Comparison of ENCODE assay signal across 12 cellular contexts in the genomic region with DNA sequence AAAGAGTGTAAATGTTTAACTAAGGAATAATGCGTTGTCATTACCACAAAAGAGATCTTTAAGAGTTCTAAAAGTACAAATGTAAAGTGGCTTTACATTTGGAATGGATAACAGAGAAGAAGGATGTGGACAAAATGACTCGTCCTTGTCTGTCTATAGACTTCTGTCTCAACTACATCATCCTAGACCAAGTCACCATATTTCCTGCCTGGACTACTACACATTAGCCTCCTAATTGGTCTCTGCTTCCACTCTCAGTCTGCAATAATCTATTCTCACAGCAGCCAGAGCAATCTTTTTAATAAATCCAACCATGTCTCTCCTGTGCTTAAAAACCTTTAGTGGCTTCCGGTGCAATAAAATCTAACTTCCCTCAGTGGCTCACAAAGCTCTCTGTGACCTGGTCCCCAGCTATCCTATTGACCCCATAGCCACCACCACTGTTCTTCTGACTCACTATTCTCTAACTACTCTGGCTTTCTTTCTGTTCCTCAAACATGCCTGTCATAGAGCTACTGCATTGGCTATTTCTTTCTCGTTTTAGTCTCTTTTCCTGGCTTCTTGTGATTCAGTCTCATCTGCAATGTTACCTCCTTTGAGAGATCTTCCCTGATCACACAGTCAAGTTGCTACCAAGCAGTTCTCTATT.
DNase-seq lines count a peak whose midpoint lies in the region; ATAC-seq, FAIRE-seq and TF ChIP-seq lines count a peak whose summit lies in the region.
"Had no signal": no experiment of that assay in that cellular context is flagged by ENCODE, and none has a peak within 500 bp of the region (broad histone marks: within the 10 kb centered on the region; RNA-seq: fewer than 3 reads in every experiment).

No MANE protein-coding gene starts in this region.

- CTCF ChIA-PET in HepG2 (lab: Yijun Ruan, JAX; ENCODE audit: low intra/inter-chr PET ratio, low total read pairs): no interaction called here

- intact Hi-C loops in HepG2 (cut with micrococcal nuclease; ENCODE audit: unreplicated experiment) (no loop called here), right lobe of liver (cut with DNase I) (no loop called here), pancreas (cut with DNase I) (no loop called here), breast epithelium (cut with DNase I; ENCODE audit: low total_unique reads) (no loop called here)

- in situ Hi-C loops in HepG2 (cut with HindIII; ENCODE audit: extremely low pct_ligation_motif_present, low pct_unique_long_range_greater_than_20kb): no loop called here

- FAIRE-seq in HepG2 (lab: Jason Lieb, UNC) (no peak), pancreas (lab: Jason Lieb, UNC) (no peak)

- H3K79me2 ChIP-seq in HepG2 (ENCODE audit: insufficient read depth, low read length): no peaks in the 10 kb centered on the region

- peaks cover 3 to 14% of the 10 kb centered on the region in 2 experiments; a peak in 4 of 5 replicates for H3K36me3 ChIP-seq in HepG2 (replicated peaks in 1 of 2; ENCODE audit: control insufficient read depth in 1 of 2, insufficient read depth in 2 of 2, low read length in 2 of 2)
- peaks cover 0 to 12% (median 1%) of the 10 kb centered on the region in 4 donors for H3K36me3 ChIP-seq in right lobe of liver
- no peaks in the 10 kb centered on the region for H3K36me3 ChIP-seq in pancreas
- H3K36me3 ChIP-seq in breast epithelium: no peaks in the 10 kb centered on the region
- H3K36me3 ChIP-seq: thyroid gland had no signal

- H3K4me3 ChIP-seq in HepG2 (replicated peaks in 1 of 3; ENCODE audit: insufficient read depth in 1 of 3, low read depth in 2 of 3, low read length in 3 of 3): no peak overlapping the region
- no peak overlapping the region for H3K4me3 ChIP-seq in right lobe of liver
- no peak overlapping the region for H3K4me3 ChIP-seq in pancreas
- no peak overlapping the region for H3K4me3 ChIP-seq in breast epithelium
- H3K4me3 ChIP-seq: thyroid gland had no signal

- no peak for TF ChIP-seq RAD21 in HepG2 (CRISPR knock-in tag; IDR thresholded peaks at IDR 0.05)

- no peak for TF ChIP-seq POLR2A in HepG2 (IDR thresholded peaks at IDR 0.05; ENCODE audit: insufficient read depth in 1 of 2, low read depth in 2 of 2, low read length in 2 of 2)
- TF ChIP-seq POLR2A in right lobe of liver (IDR thresholded peaks at IDR 0.05): no peak
- TF ChIP-seq POLR2A in breast epithelium (IDR thresholded peaks at IDR 0.05): no peak

- no peaks in the 10 kb centered on the region for H3K9me3 ChIP-seq in HepG2 (ENCODE audit: low read length)
- no peaks in the 10 kb centered on the region for H3K9me3 ChIP-seq in right lobe of liver
- no peaks in the 10 kb centered on the region for H3K9me3 ChIP-seq in pancreas
- no peaks in the 10 kb centered on the region for H3K9me3 ChIP-seq in breast epithelium
- H3K9me3 ChIP-seq: thyroid gland had no signal

- H2AFZ ChIP-seq in HepG2 (ENCODE audit: low read length): no peak overlapping the region

- TF ChIP-seq EP300 in HepG2 (IDR thresholded peaks at IDR 0.05; ENCODE audit: low read depth in 2 of 2, low read length in 2 of 2) (no peak), HepG2 (CRISPR knock-in tag; IDR thresholded peaks at IDR 0.05; ENCODE audit: borderline replicate concordance) (no peak)

- no peaks in the 10 kb centered on the region for H4K20me1 ChIP-seq in HepG2 (ENCODE audit: insufficient read depth, low read length)

- POLR2A ChIA-PET in HepG2 (lab: Yijun Ruan, JAX): no interaction called here

- no peak overlapping the region for H3K9ac ChIP-seq in HepG2 (ENCODE audit: insufficient read depth, low read depth, low read length)

- H3K4me1 ChIP-seq in HepG2 (ENCODE audit: insufficient read depth, low read length) (no peaks in the 10 kb centered on the region), right lobe of liver (no peaks in the 10 kb centered on the region), pancreas (no peaks in the 10 kb centered on the region), breast epithelium (no peaks in the 10 kb centered on the region)
- H3K4me1 ChIP-seq: thyroid gland had no signal

- 94% methylated on average over 4 of the region's 4 CpGs for WGBS in HepG2 (ENCODE audit: low lambda C conversion rate)
- 84% methylated on average over 4 of the region's 4 CpGs for WGBS in right lobe of liver (ENCODE audit: insufficient coverage, low coverage, low lambda C conversion rate, missing lambda C conversion rate)
- WGBS in pancreas, 2 donors: 73 to 84% methylated on average over 4 of the region's 4 CpGs

- H3K4me2 ChIP-seq in HepG2 (ENCODE audit: low read depth, low read length): no peak overlapping the region

- BruUV-seq in HepG2 (replicated peaks; lab: Mats Ljungman, UMichigan): no TSS peak

- H3K27ac ChIP-seq in HepG2 (ENCODE audit: extremely low read length, insufficient read depth, low read length) (no peak overlapping the region), right lobe of liver (no peak overlapping the region), pancreas (no peak overlapping the region), breast epithelium (no peak overlapping the region)
- H3K27ac ChIP-seq: thyroid gland had no signal

- TF ChIP-seq CTCF in HepG2 (CRISPR knock-in tag; IDR thresholded peaks at IDR 0.05) (no peak), right lobe of liver (IDR thresholded peaks at IDR 0.05) (no peak), pancreas (IDR thresholded peaks at IDR 0.05) (no peak), breast epithelium (IDR thresholded peaks at IDR 0.05) (no peak)

- DNase-seq in HepG2 (ENCODE audit: low spot score) (peak; percentile 11), right lobe of liver (no peak), pancreas (no peak), SHP77 (lab: John Stamatoyannopoulos, UW) (no peak), breast epithelium (ENCODE audit: low spot score in 2 of 2) (no peak)
- DNase-seq in stimulated activated CD8-positive, alpha-beta memory T cell treated with anti-CD3 and anti-CD28 coated beads, Interleukin-4, amount 100 ng/mL, for 48 hours: no peak
- DNase-seq: NCI-H1417 treated with DMSO at 0.1 percent for 48 hours, thyroid gland had no signal

- no peaks in the 10 kb centered on the region for H3K27me3 ChIP-seq in HepG2 (ENCODE audit: control insufficient read depth in 1 of 2, insufficient read depth in 2 of 2, low read length in 2 of 2)
- H3K27me3 ChIP-seq in right lobe of liver: no peaks in the 10 kb centered on the region
- no peaks in the 10 kb centered on the region for H3K27me3 ChIP-seq in pancreas
- H3K27me3 ChIP-seq in breast epithelium: no peaks in the 10 kb centered on the region
- H3K27me3 ChIP-seq: thyroid gland had no signal

- ATAC-seq in HepG2: no peak
- ATAC-seq in right lobe of liver: no peak
- ATAC-seq in HG02642 (IDR thresholded peaks at IDR 0.05; ENCODE audit: poor library complexity, unreplicated experiment): peak; percentile 88
- peak; percentile 63 for ATAC-seq in HG03457 (IDR thresholded peaks at IDR 0.05; ENCODE audit: unreplicated experiment)
- no peak for ATAC-seq in pancreas
- ATAC-seq: activated T-helper 17 cell treated with anti-CD3 and anti-CD28 coated beads, Interleukin-2, amount 50 U/mL, for 72 hours; left lobe of liver had no signal

TF ChIP-seq in HepG2, 621 proteins besides CTCF, POLR2A, EP300 and RAD21:
- no peak for TF ChIP-seq KDM3A (CRISPR knock-in tag; IDR thresholded peaks at IDR 0.05; ENCODE audit: low read depth)
- no peak for TF ChIP-seq DR1 (CRISPR knock-in tag; IDR thresholded peaks at IDR 0.05)
- no peak for TF ChIP-seq ZNF138 (CRISPR knock-in tag; IDR thresholded peaks at IDR 0.05; ENCODE audit: low read depth)
- no peak for TF ChIP-seq SAP130 (CRISPR knock-in tag; IDR thresholded peaks at IDR 0.05; ENCODE audit: low read depth)
- TF ChIP-seq MTA3 (CRISPR knock-in tag; IDR thresholded peaks at IDR 0.05): no peak

Comparison
In these comparisons a context has a peak if more than half of its experiments do, and no peak if none do; other contexts are left out.
1. ATAC-seq: peak in HG02642 (single experiment) and HG03457 (single experiment); none in HepG2 (single experiment), right lobe of liver (0 of 4) and pancreas (0 of 4).